Comparison of ENCODE assay signal across 1 cellular context in the genomic region with DNA sequence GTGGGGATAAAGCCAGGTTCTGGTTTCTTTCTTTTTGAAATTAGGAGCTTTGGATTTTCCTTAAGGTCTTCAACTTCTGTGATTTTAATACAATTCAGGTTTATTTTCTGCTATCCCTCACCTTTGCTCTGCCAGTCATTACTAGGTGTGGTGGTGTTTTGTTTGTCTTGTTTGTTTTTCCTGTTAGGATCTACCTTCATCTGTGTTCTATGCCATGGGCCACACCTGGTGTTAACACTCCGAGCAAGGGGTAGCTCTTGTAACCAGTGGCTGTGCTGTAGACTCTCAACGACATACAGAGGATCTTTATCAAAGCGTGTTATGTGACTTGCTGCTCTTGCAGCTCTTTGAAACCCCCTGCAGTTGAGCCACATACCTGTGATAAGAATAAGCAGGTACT.
TF ChIP-seq lines count a peak whose summit lies in the region.

No MANE protein-coding gene starts in this region.

TF ChIP-seq in GM23338, 12 proteins besides CTCF, POLR2A, EP300 and RAD21:
- no peak for TF ChIP-seq STAT1 (IDR thresholded peaks at IDR 0.05; ENCODE audit: unreplicated experiment)
- TF ChIP-seq, protein P1, sequence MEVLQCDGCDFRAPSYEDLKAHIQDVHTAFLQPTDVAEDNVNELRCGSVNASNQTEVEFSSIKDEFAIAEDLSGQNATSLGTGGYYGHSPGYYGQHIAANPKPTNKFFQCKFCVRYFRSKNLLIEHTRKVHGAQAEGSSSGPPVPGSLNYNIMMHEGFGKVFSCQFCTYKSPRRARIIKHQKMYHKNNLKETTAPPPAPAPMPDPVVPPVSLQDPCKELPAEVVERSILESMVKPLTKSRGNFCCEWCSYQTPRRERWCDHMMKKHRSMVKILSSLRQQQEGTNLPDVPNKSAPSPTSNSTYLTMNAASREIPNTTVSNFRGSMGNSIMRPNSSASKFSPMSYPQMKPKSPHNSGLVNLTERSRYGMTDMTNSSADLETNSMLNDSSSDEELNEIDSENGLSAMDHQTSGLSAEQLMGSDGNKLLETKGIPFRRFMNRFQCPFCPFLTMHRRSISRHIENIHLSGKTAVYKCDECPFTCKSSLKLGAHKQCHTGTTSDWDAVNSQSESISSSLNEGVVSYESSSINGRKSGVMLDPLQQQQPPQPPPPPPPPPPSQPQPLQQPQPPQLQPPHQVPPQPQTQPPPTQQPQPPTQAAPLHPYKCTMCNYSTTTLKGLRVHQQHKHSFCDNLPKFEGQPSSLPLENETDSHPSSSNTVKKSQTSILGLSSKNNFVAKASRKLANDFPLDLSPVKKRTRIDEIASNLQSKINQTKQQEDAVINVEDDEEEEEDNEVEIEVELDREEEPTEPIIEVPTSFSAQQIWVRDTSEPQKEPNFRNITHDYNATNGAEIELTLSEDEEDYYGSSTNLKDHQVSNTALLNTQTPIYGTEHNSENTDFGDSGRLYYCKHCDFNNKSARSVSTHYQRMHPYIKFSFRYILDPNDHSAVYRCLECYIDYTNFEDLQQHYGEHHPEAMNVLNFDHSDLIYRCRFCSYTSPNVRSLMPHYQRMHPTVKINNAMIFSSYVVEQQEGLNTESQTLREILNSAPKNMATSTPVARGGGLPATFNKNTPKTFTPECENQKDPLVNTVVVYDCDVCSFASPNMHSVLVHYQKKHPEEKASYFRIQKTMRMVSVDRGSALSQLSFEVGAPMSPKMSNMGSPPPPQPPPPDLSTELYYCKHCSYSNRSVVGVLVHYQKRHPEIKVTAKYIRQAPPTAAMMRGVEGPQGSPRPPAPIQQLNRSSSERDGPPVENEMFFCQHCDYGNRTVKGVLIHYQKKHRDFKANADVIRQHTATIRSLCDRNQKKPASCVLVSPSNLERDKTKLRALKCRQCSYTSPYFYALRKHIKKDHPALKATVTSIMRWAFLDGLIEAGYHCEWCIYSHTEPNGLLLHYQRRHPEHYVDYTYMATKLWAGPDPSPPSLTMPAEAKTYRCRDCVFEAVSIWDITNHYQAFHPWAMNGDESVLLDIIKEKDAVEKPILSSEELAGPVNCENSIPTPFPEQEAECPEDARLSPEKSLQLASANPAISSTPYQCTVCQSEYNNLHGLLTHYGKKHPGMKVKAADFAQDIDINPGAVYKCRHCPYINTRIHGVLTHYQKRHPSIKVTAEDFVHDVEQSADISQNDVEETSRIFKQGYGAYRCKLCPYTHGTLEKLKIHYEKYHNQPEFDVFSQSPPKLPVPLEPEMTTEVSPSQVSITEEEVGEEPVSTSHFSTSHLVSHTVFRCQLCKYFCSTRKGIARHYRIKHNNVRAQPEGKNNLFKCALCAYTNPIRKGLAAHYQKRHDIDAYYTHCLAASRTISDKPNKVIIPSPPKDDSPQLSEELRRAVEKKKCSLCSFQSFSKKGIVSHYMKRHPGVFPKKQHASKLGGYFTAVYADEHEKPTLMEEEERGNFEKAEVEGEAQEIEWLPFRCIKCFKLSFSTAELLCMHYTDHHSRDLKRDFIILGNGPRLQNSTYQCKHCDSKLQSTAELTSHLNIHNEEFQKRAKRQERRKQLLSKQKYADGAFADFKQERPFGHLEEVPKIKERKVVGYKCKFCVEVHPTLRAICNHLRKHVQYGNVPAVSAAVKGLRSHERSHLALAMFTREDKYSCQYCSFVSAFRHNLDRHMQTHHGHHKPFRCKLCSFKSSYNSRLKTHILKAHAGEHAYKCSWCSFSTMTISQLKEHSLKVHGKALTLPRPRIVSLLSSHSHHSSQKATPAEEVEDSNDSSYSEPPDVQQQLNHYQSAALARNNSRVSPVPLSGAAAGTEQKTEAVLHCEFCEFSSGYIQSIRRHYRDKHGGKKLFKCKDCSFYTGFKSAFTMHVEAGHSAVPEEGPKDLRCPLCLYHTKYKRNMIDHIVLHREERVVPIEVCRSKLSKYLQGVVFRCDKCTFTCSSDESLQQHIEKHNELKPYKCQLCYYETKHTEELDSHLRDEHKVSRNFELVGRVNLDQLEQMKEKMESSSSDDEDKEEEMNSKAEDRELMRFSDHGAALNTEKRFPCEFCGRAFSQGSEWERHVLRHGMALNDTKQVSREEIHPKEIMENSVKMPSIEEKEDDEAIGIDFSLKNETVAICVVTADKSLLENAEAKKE (CRISPR knock-in tag; IDR thresholded peaks at IDR 0.05): no peak
- TF ChIP-seq NANOG (IDR thresholded peaks at IDR 0.05; ENCODE audit: borderline replicate concordance): no peak
- TF ChIP-seq ZNF331 (CRISPR knock-in tag; IDR thresholded peaks at IDR 0.05; ENCODE audit: low read depth): no peak
- TF ChIP-seq EZH2 (IDR thresholded peaks at IDR 0.05; ENCODE audit: low read depth, unreplicated experiment): no peak
- no peak for TF ChIP-seq ZNF114 (CRISPR knock-in tag; IDR thresholded peaks at IDR 0.05)
- no peak for TF ChIP-seq POLR2AphosphoS5 (IDR thresholded peaks at IDR 0.05; ENCODE audit: low read depth)
- TF ChIP-seq, protein P2, sequence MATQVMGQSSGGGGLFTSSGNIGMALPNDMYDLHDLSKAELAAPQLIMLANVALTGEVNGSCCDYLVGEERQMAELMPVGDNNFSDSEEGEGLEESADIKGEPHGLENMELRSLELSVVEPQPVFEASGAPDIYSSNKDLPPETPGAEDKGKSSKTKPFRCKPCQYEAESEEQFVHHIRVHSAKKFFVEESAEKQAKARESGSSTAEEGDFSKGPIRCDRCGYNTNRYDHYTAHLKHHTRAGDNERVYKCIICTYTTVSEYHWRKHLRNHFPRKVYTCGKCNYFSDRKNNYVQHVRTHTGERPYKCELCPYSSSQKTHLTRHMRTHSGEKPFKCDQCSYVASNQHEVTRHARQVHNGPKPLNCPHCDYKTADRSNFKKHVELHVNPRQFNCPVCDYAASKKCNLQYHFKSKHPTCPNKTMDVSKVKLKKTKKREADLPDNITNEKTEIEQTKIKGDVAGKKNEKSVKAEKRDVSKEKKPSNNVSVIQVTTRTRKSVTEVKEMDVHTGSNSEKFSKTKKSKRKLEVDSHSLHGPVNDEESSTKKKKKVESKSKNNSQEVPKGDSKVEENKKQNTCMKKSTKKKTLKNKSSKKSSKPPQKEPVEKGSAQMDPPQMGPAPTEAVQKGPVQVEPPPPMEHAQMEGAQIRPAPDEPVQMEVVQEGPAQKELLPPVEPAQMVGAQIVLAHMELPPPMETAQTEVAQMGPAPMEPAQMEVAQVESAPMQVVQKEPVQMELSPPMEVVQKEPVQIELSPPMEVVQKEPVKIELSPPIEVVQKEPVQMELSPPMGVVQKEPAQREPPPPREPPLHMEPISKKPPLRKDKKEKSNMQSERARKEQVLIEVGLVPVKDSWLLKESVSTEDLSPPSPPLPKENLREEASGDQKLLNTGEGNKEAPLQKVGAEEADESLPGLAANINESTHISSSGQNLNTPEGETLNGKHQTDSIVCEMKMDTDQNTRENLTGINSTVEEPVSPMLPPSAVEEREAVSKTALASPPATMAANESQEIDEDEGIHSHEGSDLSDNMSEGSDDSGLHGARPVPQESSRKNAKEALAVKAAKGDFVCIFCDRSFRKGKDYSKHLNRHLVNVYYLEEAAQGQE (IDR thresholded peaks at IDR 0.05; ENCODE audit: unreplicated experiment): no peak
- TF ChIP-seq EZH2phosphoT487 (IDR thresholded peaks at IDR 0.05; ENCODE audit: unreplicated experiment): no peak
- TF ChIP-seq CREB1 (CRISPR knock-in tag; IDR thresholded peaks at IDR 0.05; ENCODE audit: low read depth): no peak
- no peak for TF ChIP-seq JUNB (IDR thresholded peaks at IDR 0.05; ENCODE audit: unreplicated experiment)
- TF ChIP-seq, protein P3, sequence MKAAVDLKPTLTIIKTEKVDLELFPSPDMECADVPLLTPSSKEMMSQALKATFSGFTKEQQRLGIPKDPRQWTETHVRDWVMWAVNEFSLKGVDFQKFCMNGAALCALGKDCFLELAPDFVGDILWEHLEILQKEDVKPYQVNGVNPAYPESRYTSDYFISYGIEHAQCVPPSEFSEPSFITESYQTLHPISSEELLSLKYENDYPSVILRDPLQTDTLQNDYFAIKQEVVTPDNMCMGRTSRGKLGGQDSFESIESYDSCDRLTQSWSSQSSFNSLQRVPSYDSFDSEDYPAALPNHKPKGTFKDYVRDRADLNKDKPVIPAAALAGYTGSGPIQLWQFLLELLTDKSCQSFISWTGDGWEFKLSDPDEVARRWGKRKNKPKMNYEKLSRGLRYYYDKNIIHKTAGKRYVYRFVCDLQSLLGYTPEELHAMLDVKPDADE (IDR thresholded peaks at IDR 0.05): no peak
